Comparison of ENCODE assay signal across 29 cellular contexts in genomic region chr4:111807556-111807955, GRCh38.
"Had no signal": no experiment of that assay in that cellular context is flagged by ENCODE, and none has a peak within 500 bp of the region (broad histone marks: within the 10 kb centered on the region; RNA-seq: fewer than 3 reads in every experiment).

No MANE protein-coding gene starts in this region.

- H3K4me3 ChIP-seq: hepatocyte, left ventricle myocardium inferior, lung, mucosa of descending colon, pancreas, prostate gland, skin epidermis, stomach, testis, tibial artery, vagina had no signal

- H3K27ac Mint-ChIP-seq: naive thymus-derived CD4-positive, alpha-beta T cell; natural killer cell treated with Interleukin-12 subunit alpha and Interleukin-12 subunit beta and Interleukin-15 and Interleukin-18, amount 100 ng/mL, for 72 hours; stimulated activated naive B cell treated with anti-CD40 and anti-IgM and Interleukin-4, amounts not matched to agents 10 μg/mL and 1 μg/mL and 100 μg/mL, for 72 hours; type B pancreatic cell had no signal

- H3K9me3 Mint-ChIP-seq: neural crest cell; stimulated activated naive B cell treated with anti-CD40 and anti-IgM and Interleukin-4, amounts not matched to agents 10 μg/mL and 1 μg/mL and 100 μg/mL, for 72 hours; type B pancreatic cell had no signal

- H3K4me1 Mint-ChIP-seq: naive thymus-derived CD4-positive, alpha-beta T cell; neural crest cell; stimulated activated naive B cell treated with anti-CD40 and anti-IgM and Interleukin-4, amounts not matched to agents 10 μg/mL and 1 μg/mL and 100 μg/mL, for 72 hours had no signal

- H3K27ac ChIP-seq: hepatocyte, left ventricle myocardium inferior, pancreas, prostate gland, skin epidermis, stomach, testis, tibial artery, vagina had no signal

- H3K4me1 ChIP-seq: left ventricle myocardium inferior, pancreas, prostate gland, stomach, testis, tibial artery, vagina had no signal

- H3K79me2 ChIP-seq: hepatocyte had no signal

- H3K4me2 ChIP-seq: hepatocyte had no signal

- H3K9me3 ChIP-seq: left ventricle myocardium inferior, mucosa of descending colon, pancreas, prostate gland, stomach, testis, tibial artery, vagina had no signal

- H3K36me3 ChIP-seq: left ventricle myocardium inferior, pancreas, prostate gland, stomach, tibial artery, vagina had no signal

- ATAC-seq: left colon; mucosa of descending colon; naive thymus-derived CD4-positive, alpha-beta T cell; natural killer cell treated with Interleukin-12 subunit alpha and Interleukin-12 subunit beta and Interleukin-15 and Interleukin-18, amount 100 ng/mL, for 72 hours; pancreas; right cardiac atrium; sciatic nerve; stimulated activated naive B cell treated with anti-CD40 and anti-IgM and Interleukin-4, amounts not matched to agents 10 μg/mL and 1 μg/mL and 100 μg/mL, for 72 hours; stimulated activated naive CD8-positive, alpha-beta T cell treated with anti-CD3 and anti-CD28 coated beads, Interleukin-15, Interleukin-2, amounts not matched to agents 100 U/mL and 50 U/mL, for 24 hours had no signal

- H3K27me3 ChIP-seq: hepatocyte, pancreas, stomach, testis, vagina had no signal

- H3K4me3 Mint-ChIP-seq: naive thymus-derived CD4-positive, alpha-beta T cell; natural killer cell treated with Interleukin-12 subunit alpha and Interleukin-12 subunit beta and Interleukin-15 and Interleukin-18, amount 100 ng/mL, for 72 hours; neural crest cell; stimulated activated naive B cell treated with anti-CD40 and anti-IgM and Interleukin-4, amounts not matched to agents 10 μg/mL and 1 μg/mL and 100 μg/mL, for 72 hours; type B pancreatic cell had no signal

- DNase-seq: kidney; left colon; left ventricle myocardium inferior; midbrain; mucosa of descending colon; naive thymus-derived CD4-positive, alpha-beta T cell; nucleus accumbens; pancreas; posterior cingulate gyrus; retina; right cardiac atrium; stimulated activated CD4-positive, alpha-beta T cell treated with anti-CD3 and anti-CD28 coated beads, Interleukin-12 subunit alpha, Interleukin-12 subunit beta, amount 100 ng/mL, for 4 hours; stimulated activated CD4-positive, alpha-beta T cell treated with anti-CD3 and anti-CD28 coated beads, Interleukin-15, amount 100 ng/mL, for 24 hours; stimulated activated CD4-positive, alpha-beta T cell treated with anti-CD3 and anti-CD28 coated beads, Interleukin-2, amount 100 ng/mL, for 24 hours; stimulated activated CD4-positive, alpha-beta T cell treated with anti-CD3 and anti-CD28 coated beads, Interleukin-4, amount 100 ng/mL, for 1 hour; stimulated activated naive B cell treated with anti-CD40 and anti-IgM and Interleukin-4, amounts not matched to agents 10 μg/mL and 1 μg/mL and 100 μg/mL, for 72 hours; stimulated activated naive CD8-positive, alpha-beta T cell treated with anti-CD3 and anti-CD28 coated beads, Interleukin-15, Interleukin-2, amounts not matched to agents 100 U/mL and 50 U/mL, for 24 hours; stomach; testis; tibial artery had no signal

- H3K36me3 Mint-ChIP-seq: naive thymus-derived CD4-positive, alpha-beta T cell; natural killer cell treated with Interleukin-12 subunit alpha and Interleukin-12 subunit beta and Interleukin-15 and Interleukin-18, amount 100 ng/mL, for 72 hours; stimulated activated naive B cell treated with anti-CD40 and anti-IgM and Interleukin-4, amounts not matched to agents 10 μg/mL and 1 μg/mL and 100 μg/mL, for 72 hours; type B pancreatic cell had no signal

- H3K27me3 Mint-ChIP-seq: naive thymus-derived CD4-positive, alpha-beta T cell; natural killer cell treated with Interleukin-12 subunit alpha and Interleukin-12 subunit beta and Interleukin-15 and Interleukin-18, amount 100 ng/mL, for 72 hours; stimulated activated naive B cell treated with anti-CD40 and anti-IgM and Interleukin-4, amounts not matched to agents 10 μg/mL and 1 μg/mL and 100 μg/mL, for 72 hours had no signal
